Comparison of ENCODE assay signal across 16 cellular contexts in genomic region chr17:16040710-16041251, GRCh38. TPM values are rescaled to one million over a fixed set of nuclear protein-coding genes. Genes with fewer than 3 reads are reported as not detected.
DNase-seq lines count a peak whose midpoint lies in the region; ATAC-seq and TF ChIP-seq lines count a peak whose summit lies in the region.
"Had no signal": no experiment of that assay in that cellular context is flagged by ENCODE, and none has a peak within 500 bp of the region (broad histone marks: within the 10 kb centered on the region; RNA-seq: fewer than 3 reads in every experiment).

No MANE protein-coding gene starts in this region.

- no peak overlapping the region for H4K91ac ChIP-seq in mesenchymal stem cell (ENCODE audit: low read length)

- no peak overlapping the region for H3K4me3 Mint-ChIP-seq in GM23338
- no peak overlapping the region for H3K4me3 Mint-ChIP-seq in activated T-helper 1 cell treated with anti-CD3 and anti-CD28 coated beads, Interleukin-12 subunit alpha, Interleukin-12 subunit beta, Interleukin-2, Interleukin-4 antibody, amounts not matched to agents 30 ng/mL and 10 ng/mL and 1 ng/mL, durations not matched to agents 14 hours and 24 hours and 36 hours
- H3K4me3 Mint-ChIP-seq: activated naive CD8-positive, alpha-beta T cell treated with anti-CD3 and anti-CD28 coated beads for 36 hours; B cell had no signal

- no peaks in the 10 kb centered on the region for H3K27me3 ChIP-seq in mesenchymal stem cell (ENCODE audit: control insufficient read depth in 1 of 2, insufficient read depth in 1 of 2, low read length in 2 of 2)
- H3K27me3 ChIP-seq in GM23338 (ENCODE audit: insufficient read depth), result no peaks in the 10 kb centered on the region

- H3K4ac ChIP-seq in mesenchymal stem cell (ENCODE audit: low read depth in 1 of 2, low read length in 2 of 2), result no peak overlapping the region

- H3K4me3 ChIP-seq in mesenchymal stem cell (ENCODE audit: insufficient read depth in 1 of 2, low read depth in 1 of 2, low read length in 2 of 2), result no peak overlapping the region
- no peak overlapping the region for H3K4me3 ChIP-seq in GM23338
- H3K4me3 ChIP-seq: left ventricle myocardium inferior had no signal

- H3K27ac ChIP-seq in cingulate gyrus (ENCODE audit: low read depth, low read length) (peak overlapping the region; percentile 56), mesenchymal stem cell (ENCODE audit: low read length, poor library complexity, severe bottlenecking) (no peak overlapping the region), GM23338 (ENCODE audit: low read depth) (no peak overlapping the region; the same call in 1 of the 2 replicates)
- H3K27ac ChIP-seq: epithelial cell of prostate, left ventricle myocardium inferior had no signal

- H3K14ac ChIP-seq in mesenchymal stem cell (ENCODE audit: low read length in 2 of 2), result no peak overlapping the region

- H3K4me1 ChIP-seq in mesenchymal stem cell (ENCODE audit: control insufficient read depth, insufficient read depth, low read depth, low read length) (no peaks in the 10 kb centered on the region), GM23338 (ENCODE audit: insufficient read depth) (peaks cover 8% of the 10 kb centered on the region)
- H3K4me1 ChIP-seq: left ventricle myocardium inferior had no signal

- DNase-seq in A172 (ENCODE audit: low spot score), result peak; percentile 11
- peak; percentile 24 for DNase-seq in LHCN-M2 (ENCODE audit: low read depth)
- DNase-seq in mesenchymal stem cell, result no peak
- no peak for DNase-seq in NCI-H2107 treated with DMSO at 0.1 percent for 48 hours (lab: John Stamatoyannopoulos, UW; ENCODE audit: unreplicated experiment)
- no peak for DNase-seq in GM23338 (ENCODE audit: low spot score)
- no peak for DNase-seq in COR-L47 (lab: John Stamatoyannopoulos, UW)
- DNase-seq in activated T-helper 1 cell treated with anti-CD3 and anti-CD28 coated beads, Interleukin-12 subunit alpha, Interleukin-12 subunit beta, Interleukin-2, Interleukin-4 antibody, amounts not matched to agents 30 ng/mL and 10 ng/mL and 1 ng/mL, durations not matched to agents 14 hours and 24 hours and 36 hours (ENCODE audit: low spot score), result no peak
- DNase-seq: activated naive CD8-positive, alpha-beta T cell treated with anti-CD3 and anti-CD28 coated beads for 36 hours; left ventricle myocardium inferior; NCI-H1048; NCI-H69; SW 1271 had no signal

- peaks cover 21 to 90% of the 10 kb centered on the region in 2 experiments for H3K36me3 ChIP-seq in mesenchymal stem cell (ENCODE audit: control insufficient read depth in 1 of 2, insufficient read depth in 2 of 2, low read depth in 1 of 2, low read length in 2 of 2)
- peaks cover 22% of the 10 kb centered on the region for H3K36me3 ChIP-seq in GM23338 (ENCODE audit: insufficient read depth)

- intact Hi-C loops in activated T-helper 1 cell treated with anti-CD3 and anti-CD28 coated beads, Interleukin-12 subunit alpha, Interleukin-12 subunit beta, Interleukin-2, Interleukin-4 antibody, amounts not matched to agents 30 ng/mL and 10 ng/mL and 1 ng/mL, durations not matched to agents 14 hours and 24 hours and 36 hours (cut with micrococcal nuclease), result no loop called here

- no peak overlapping the region for H2AFZ ChIP-seq in mesenchymal stem cell (ENCODE audit: low read depth, low read length)
- no peak overlapping the region for H2AFZ ChIP-seq in GM23338

- no peak overlapping the region for H3K18ac ChIP-seq in mesenchymal stem cell (ENCODE audit: low read depth in 1 of 2, low read length in 2 of 2)

- no peak overlapping the region for H3K23ac ChIP-seq in mesenchymal stem cell (ENCODE audit: low read length in 2 of 2)

- H2BK120ac ChIP-seq in mesenchymal stem cell (ENCODE audit: low read depth, low read length), result no peak overlapping the region

- no peak overlapping the region for H2AK5ac ChIP-seq in mesenchymal stem cell (ENCODE audit: low read length, severe bottlenecking)

- peaks cover 18% of the 10 kb centered on the region for H3K4me1 Mint-ChIP-seq in GM23338
- peaks cover 13% of the 10 kb centered on the region for H3K4me1 Mint-ChIP-seq in activated T-helper 1 cell treated with anti-CD3 and anti-CD28 coated beads, Interleukin-12 subunit alpha, Interleukin-12 subunit beta, Interleukin-2, Interleukin-4 antibody, amounts not matched to agents 30 ng/mL and 10 ng/mL and 1 ng/mL, durations not matched to agents 14 hours and 24 hours and 36 hours (ENCODE audit: low read depth)
- H3K4me1 Mint-ChIP-seq: B cell had no signal

- no peaks in the 10 kb centered on the region for H3K9me2 ChIP-seq in GM23338 (ENCODE audit: insufficient read depth)

- no peak overlapping the region for H3K27ac Mint-ChIP-seq in GM23338
- no peak overlapping the region for H3K27ac Mint-ChIP-seq in activated T-helper 1 cell treated with anti-CD3 and anti-CD28 coated beads, Interleukin-12 subunit alpha, Interleukin-12 subunit beta, Interleukin-2, Interleukin-4 antibody, amounts not matched to agents 30 ng/mL and 10 ng/mL and 1 ng/mL, durations not matched to agents 14 hours and 24 hours and 36 hours
- H3K27ac Mint-ChIP-seq: activated naive CD8-positive, alpha-beta T cell treated with anti-CD3 and anti-CD28 coated beads for 36 hours; B cell had no signal

- peaks cover 76% of the 10 kb centered on the region for H3K36me3 Mint-ChIP-seq in GM23338 (ENCODE audit: low read depth)
- peaks cover 48% of the 10 kb centered on the region for H3K36me3 Mint-ChIP-seq in activated T-helper 1 cell treated with anti-CD3 and anti-CD28 coated beads, Interleukin-12 subunit alpha, Interleukin-12 subunit beta, Interleukin-2, Interleukin-4 antibody, amounts not matched to agents 30 ng/mL and 10 ng/mL and 1 ng/mL, durations not matched to agents 14 hours and 24 hours and 36 hours (ENCODE audit: low read depth)

- whole genome bisulfite sequencing in mesenchymal stem cell, result 95% methylated on average over 3 of the region's 4 CpGs

- H3K79me1 ChIP-seq in mesenchymal stem cell (replicated peaks; ENCODE audit: low read length, poor library complexity, severe bottlenecking), result peaks cover 11% of the 10 kb centered on the region

- peak overlapping the region; percentile 17 for H3K9ac ChIP-seq in mesenchymal stem cell (ENCODE audit: low read length)

- H3K4me2 ChIP-seq in mesenchymal stem cell (ENCODE audit: low read length, poor library complexity, severe bottlenecking) (no peak overlapping the region), GM23338 (no peak overlapping the region)

- H2BK15ac ChIP-seq in mesenchymal stem cell (ENCODE audit: low read depth, poor library complexity, severe bottlenecking), result no peak overlapping the region

- H3F3A ChIP-seq in GM23338 (replicated peaks; ENCODE audit: low read depth), result no peaks in the 10 kb centered on the region

- H4K8ac ChIP-seq in mesenchymal stem cell (ENCODE audit: low read length), result no peak overlapping the region

- no peaks in the 10 kb centered on the region; the same call in 1 of the 2 replicates for H3K79me2 ChIP-seq in GM23338 (replicated peaks; ENCODE audit: insufficient read depth)

- H2BK5ac ChIP-seq in mesenchymal stem cell (ENCODE audit: low read depth, low read length, poor library complexity, severe bottlenecking), result no peak overlapping the region

- no peak overlapping the region for H2BK12ac ChIP-seq in mesenchymal stem cell (ENCODE audit: low read length in 2 of 2)

- H3K27me3 Mint-ChIP-seq in GM23338 (ENCODE audit: insufficient read depth, low read depth, poor library complexity), result peaks cover 8% of the 10 kb centered on the region
- H3K27me3 Mint-ChIP-seq in activated T-helper 1 cell treated with anti-CD3 and anti-CD28 coated beads, Interleukin-12 subunit alpha, Interleukin-12 subunit beta, Interleukin-2, Interleukin-4 antibody, amounts not matched to agents 30 ng/mL and 10 ng/mL and 1 ng/mL, durations not matched to agents 14 hours and 24 hours and 36 hours (ENCODE audit: insufficient read depth), result no peaks in the 10 kb centered on the region
- H3K27me3 Mint-ChIP-seq: activated naive CD8-positive, alpha-beta T cell treated with anti-CD3 and anti-CD28 coated beads for 36 hours; B cell had no signal

- TF ChIP-seq CTCF in GM23338 (conservative IDR thresholded peaks at IDR 0.05; ENCODE audit: low read depth in 2 of 2), result no peak

- ATAC-seq in GM23338, result no peak
- ATAC-seq: HCT116 had no signal

- H3K9me3 Mint-ChIP-seq in GM23338, result no peaks in the 10 kb centered on the region
- H3K9me3 Mint-ChIP-seq in activated T-helper 1 cell treated with anti-CD3 and anti-CD28 coated beads, Interleukin-12 subunit alpha, Interleukin-12 subunit beta, Interleukin-2, Interleukin-4 antibody, amounts not matched to agents 30 ng/mL and 10 ng/mL and 1 ng/mL, durations not matched to agents 14 hours and 24 hours and 36 hours, result no peaks in the 10 kb centered on the region
- H3K9me3 Mint-ChIP-seq: activated naive CD8-positive, alpha-beta T cell treated with anti-CD3 and anti-CD28 coated beads for 36 hours had no signal

- H3K9me3 ChIP-seq in mesenchymal stem cell (ENCODE audit: control insufficient read depth, low read length), result peaks cover 4% of the 10 kb centered on the region
- H3K9me3 ChIP-seq: left ventricle myocardium inferior had no signal

- no peaks in the 10 kb centered on the region for H4K20me1 ChIP-seq in GM23338 (replicated peaks; ENCODE audit: insufficient read depth)

TF ChIP-seq in GM23338, 12 proteins besides CTCF, POLR2A, EP300 and RAD21 (continues in another document):
- TF ChIP-seq STAT1 (IDR thresholded peaks at IDR 0.05; ENCODE audit: unreplicated experiment), result no peak
- TF ChIP-seq ZNF331 (CRISPR knock-in tag; IDR thresholded peaks at IDR 0.05; ENCODE audit: low read depth), result no peak

RNA-seq across cellular contexts. Expression of gene TTC19, which starts 41.2 kb away (rescaled TPM):
- total RNA-seq in A172 (2014; rRNA removed; shearing (Covaris generic)), result 65.0 and 74.9 TPM in 2 replicates
- total RNA-seq in LHCN-M2 (2014; rRNA removed), result 42.0 and 46.2 TPM in 2 replicates
- polyA plus RNA-seq in LHCN-M2 (2012), result 13.7 TPM
- polyA plus RNA-seq in mesenchymal stem cell (2013, experiment 1 of 2), result 14.5 TPM
- 15.3 TPM for polyA plus RNA-seq in mesenchymal stem cell (2013, experiment 2 of 2)
- 92.2 and 93.5 TPM in 2 replicates for total RNA-seq in GM23338 (2014; rRNA removed; shearing (Covaris generic))
- polyA plus RNA-seq in GM23338 (2016; fragmentation: Nextera tagmentation; extraction: Ambion mirVana), result 23.1 and 30.3 TPM in 2 replicates
- total RNA-seq in activated T-helper 1 cell treated with anti-CD3 and anti-CD28 coated beads, Interleukin-12 subunit alpha, Interleukin-12 subunit beta, Interleukin-2, Interleukin-4 antibody, amounts not matched to agents 30 ng/mL and 10 ng/mL and 1 ng/mL, durations not matched to agents 14 hours and 24 hours and 36 hours, result 38.0 and 40.3 TPM in 2 replicates

RNA-seq across cellular contexts. Expression of gene ZSWIM7, which starts 41.3 kb away (rescaled TPM):
- total RNA-seq in A172 (2014; rRNA removed; shearing (Covaris generic)), result 33.6 and 42.1 TPM in 2 replicates
- total RNA-seq in LHCN-M2 (2014; rRNA removed), result 16.2 and 16.4 TPM in 2 replicates
- 23.4 TPM for polyA plus RNA-seq in LHCN-M2 (2012)
- polyA plus RNA-seq in mesenchymal stem cell (2013, experiment 1 of 2), result 16.4 TPM
- polyA plus RNA-seq in mesenchymal stem cell (2013, experiment 2 of 2), result 16.5 TPM
- total RNA-seq in GM23338 (2014; rRNA removed; shearing (Covaris generic)), result 16.3 and 17.5 TPM in 2 replicates
- 48.0 and 50.4 TPM in 2 replicates for polyA plus RNA-seq in GM23338 (2016; fragmentation: Nextera tagmentation; extraction: Ambion mirVana)
- total RNA-seq in activated T-helper 1 cell treated with anti-CD3 and anti-CD28 coated beads, Interleukin-12 subunit alpha, Interleukin-12 subunit beta, Interleukin-2, Interleukin-4 antibody, amounts not matched to agents 30 ng/mL and 10 ng/mL and 1 ng/mL, durations not matched to agents 14 hours and 24 hours and 36 hours, result 8.3 and 9.5 TPM in 2 replicates

Comparison
In these comparisons a context has a peak if more than half of its experiments do, and no peak if none do; other contexts are left out.
1. DNase-seq: peak in A172 (single experiment) and LHCN-M2 (single experiment); none in mesenchymal stem cell (single experiment), NCI-H2107 treated with DMSO at 0.1 percent for 48 hours (single experiment), GM23338 (single experiment), COR-L47 (single experiment) and activated T-helper 1 cell treated with anti-CD3 and anti-CD28 coated beads, Interleukin-12 subunit alpha, Interleukin-12 subunit beta, Interleukin-2, Interleukin-4 antibody, amounts not matched to agents 30 ng/mL and 10 ng/mL and 1 ng/mL, durations not matched to agents 14 hours and 24 hours and 36 hours (single experiment).